In the genomic region with DNA sequence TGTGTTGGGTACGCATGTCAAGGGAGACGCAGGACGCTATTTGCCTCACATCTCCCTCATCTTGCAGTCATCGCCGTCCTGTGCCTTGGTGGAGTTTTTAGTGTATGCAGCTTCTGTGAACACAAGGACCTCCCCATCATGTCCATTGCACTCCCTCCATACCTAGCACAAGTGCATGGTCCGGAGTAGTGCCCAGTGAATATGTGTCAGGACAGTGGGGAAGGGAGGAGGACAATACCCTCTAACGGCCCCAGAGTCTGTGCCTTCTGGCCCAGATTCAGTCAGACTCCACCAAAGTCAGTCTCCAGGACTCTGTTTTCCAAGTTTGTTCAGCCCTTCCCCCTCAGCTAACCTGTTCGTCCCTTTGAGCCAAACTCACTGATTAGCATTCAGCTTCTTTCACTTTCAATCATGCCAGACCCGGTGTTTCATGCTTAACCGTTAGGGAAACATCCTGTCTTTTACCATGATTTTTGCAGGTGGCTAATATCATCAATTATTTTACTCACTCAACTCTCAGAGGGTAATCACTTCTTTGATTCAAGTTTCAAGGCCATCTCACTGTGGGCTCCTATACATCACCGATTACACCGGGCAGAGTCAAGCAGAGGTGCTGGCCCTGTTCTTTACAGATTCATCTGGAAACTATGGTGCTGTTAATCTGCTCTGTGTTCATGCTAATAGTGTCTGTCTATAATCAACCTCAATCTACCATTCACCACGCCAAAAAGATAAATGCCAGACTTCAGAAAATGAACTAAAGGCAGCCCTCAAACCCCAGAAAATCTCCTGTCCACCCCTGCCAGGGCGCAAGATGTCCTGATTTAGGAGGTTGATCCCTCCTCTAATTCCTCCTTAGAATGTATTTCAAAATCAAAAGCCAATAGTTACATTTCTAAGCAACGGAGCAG, we compare ENCODE assay signal across 18 cellular contexts.
DNase-seq lines count a peak whose midpoint lies in the region; ATAC-seq, FAIRE-seq and TF ChIP-seq lines count a peak whose summit lies in the region.
"Had no signal": no experiment of that assay in that cellular context is flagged by ENCODE, and none has a peak within 500 bp of the region (broad histone marks: within the 10 kb centered on the region; RNA-seq: fewer than 3 reads in every experiment).

No MANE protein-coding gene starts in this region.

- no peak overlapping the region for H3K4me3 ChIP-seq in astrocyte (ENCODE audit: insufficient read depth, low read depth, low read length)
- H3K4me3 ChIP-seq: BLaER1, HAP-1, K562, SJCRH30 had no signal

- H3K4me1 Mint-ChIP-seq in astrocyte (ENCODE audit: low read depth, unreplicated experiment), result no peaks in the 10 kb centered on the region

- H3K36me3 ChIP-seq in astrocyte (ENCODE audit: insufficient read depth, low read length), result no peaks in the 10 kb centered on the region
- H3K36me3 ChIP-seq: BLaER1, HAP-1, SJCRH30 had no signal

- CTCF ChIA-PET in GM10248 (lab: Yijun Ruan, JAX), result interaction anchor here (1.1 to 2.3 kb wide), 5 partner anchors 9 to 52 kb away, joined by 3 to 7 read pairs (median 4); no protein-coding TSS in a partner anchor

- H3K27me3 ChIP-seq in astrocyte (ENCODE audit: insufficient read depth, low read length), result peaks cover 2% of the 10 kb centered on the region
- H3K27me3 ChIP-seq: BLaER1, SJCRH30 had no signal

- no peaks in the 10 kb centered on the region for H3K9me3 ChIP-seq in astrocyte (ENCODE audit: insufficient read depth, low read depth, low read length)
- H3K9me3 ChIP-seq: BLaER1, HAP-1, SJCRH30 had no signal

- H2AFZ ChIP-seq in astrocyte (ENCODE audit: low read depth, low read length), result peak overlapping the region; percentile 47

- no peak overlapping the region for H3K27ac Mint-ChIP-seq in astrocyte (ENCODE audit: unreplicated experiment)
- H3K27ac Mint-ChIP-seq: stimulated activated naive CD8-positive, alpha-beta T cell treated with anti-CD3 and anti-CD28 coated beads, Interleukin-15, Interleukin-2, amounts not matched to agents 100 ng/mL and 50 ng/mL, for 24 hours had no signal

- H4K20me1 ChIP-seq in astrocyte (ENCODE audit: insufficient read depth, low read length), result no peaks in the 10 kb centered on the region
- H4K20me1 ChIP-seq: BLaER1 had no signal

- no peak overlapping the region for H3K27ac ChIP-seq in astrocyte (ENCODE audit: low read depth, low read length)
- H3K27ac ChIP-seq: BLaER1, SJCRH30 had no signal

- FAIRE-seq in astrocyte (lab: Jason Lieb, UNC), result no peak
- FAIRE-seq: K562 had no signal

- no peaks in the 10 kb centered on the region for H3K36me3 Mint-ChIP-seq in astrocyte (ENCODE audit: low read depth, unreplicated experiment)

- H3K27me3 Mint-ChIP-seq in astrocyte (ENCODE audit: low read depth, unreplicated experiment), result peaks cover 7% of the 10 kb centered on the region
- H3K27me3 Mint-ChIP-seq: stimulated activated naive CD8-positive, alpha-beta T cell treated with anti-CD3 and anti-CD28 coated beads, Interleukin-15, Interleukin-2, amounts not matched to agents 100 ng/mL and 50 ng/mL, for 24 hours had no signal

- H3K79me2 ChIP-seq in astrocyte (ENCODE audit: insufficient read depth, low read length), result no peaks in the 10 kb centered on the region

- H3K9ac ChIP-seq in astrocyte (ENCODE audit: low read length), result no peak overlapping the region
- H3K9ac ChIP-seq: BLaER1 had no signal

- POLR2A ChIA-PET in GM10248 (lab: Yijun Ruan, JAX), result no interaction called here

- peak; percentile 65 for ATAC-seq in GM19043 (IDR thresholded peaks at IDR 0.05; ENCODE audit: low read depth, unreplicated experiment)
- ATAC-seq in HG02852 (IDR thresholded peaks at IDR 0.05; ENCODE audit: unreplicated experiment), result peak; percentile 73
- ATAC-seq: K562, left ventricle myocardium superior, sciatic nerve had no signal

- DNase-seq in GM10248 (ENCODE audit: extremely low spot score) (peak; percentile 16), astrocyte (ENCODE audit: low read depth) (no peak), iPS-NIHi7 (ENCODE audit: extremely low spot score) (no peak), NCI-H524 treated with DMSO at 0.1 percent for 48 hours (lab: John Stamatoyannopoulos, UW) (no peak), retina (no peak), NCI-H1105 treated with DMSO at 0.1 percent for 48 hours (lab: John Stamatoyannopoulos, UW) (no peak)
- DNase-seq: erythroblast, hippocampal formation, left ventricle myocardium superior, NCI-H1436 treated with DMSO at 0.1 percent for 48 hours, SJCRH30 had no signal

- TF ChIP-seq CTCF in GM10248 (IDR thresholded peaks at IDR 0.05; ENCODE audit: control extremely low read depth, extremely low read depth, low read depth, missing control alignments) (no peak), astrocyte (IDR thresholded peaks at IDR 0.05; ENCODE audit: insufficient read depth, low read depth, low read length) (no peak)

- H3K4me3 Mint-ChIP-seq in astrocyte (ENCODE audit: unreplicated experiment), result no peak overlapping the region
- H3K4me3 Mint-ChIP-seq: stimulated activated naive CD8-positive, alpha-beta T cell treated with anti-CD3 and anti-CD28 coated beads, Interleukin-15, Interleukin-2, amounts not matched to agents 100 ng/mL and 50 ng/mL, for 24 hours had no signal

- peak overlapping the region; percentile 35 for H3K4me2 ChIP-seq in astrocyte (ENCODE audit: low read length)
- H3K4me2 ChIP-seq: BLaER1 had no signal

- H3K9me3 Mint-ChIP-seq in astrocyte (ENCODE audit: unreplicated experiment), result peaks cover 2% of the 10 kb centered on the region
- H3K9me3 Mint-ChIP-seq: stimulated activated naive CD8-positive, alpha-beta T cell treated with anti-CD3 and anti-CD28 coated beads, Interleukin-15, Interleukin-2, amounts not matched to agents 100 ng/mL and 50 ng/mL, for 24 hours had no signal

- H3K4me1 ChIP-seq in astrocyte (ENCODE audit: insufficient read depth, low read length), result no peaks in the 10 kb centered on the region
- H3K4me1 ChIP-seq: BLaER1, HAP-1, SJCRH30 had no signal
